In the genomic region with DNA sequence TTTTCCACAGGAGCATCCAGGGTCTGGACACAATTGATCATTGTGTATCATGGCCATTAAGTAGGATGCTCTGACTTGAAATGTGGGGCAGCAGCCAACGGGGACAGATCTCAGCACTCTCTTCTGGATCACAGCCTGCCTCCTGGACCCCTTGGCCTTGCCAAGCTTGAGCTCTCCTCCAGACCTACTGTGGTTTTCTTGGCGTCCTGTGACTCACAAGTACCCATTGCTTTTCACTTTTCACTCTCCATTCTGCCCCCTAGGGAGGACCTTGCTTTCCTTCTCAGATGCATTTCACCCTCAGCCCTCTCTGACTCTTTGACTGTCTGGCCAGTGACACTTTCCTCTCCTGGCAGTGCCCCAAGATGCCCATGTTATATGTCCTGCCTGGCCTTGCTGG, we compare ENCODE assay signal across 29 cellular contexts.
DNase-seq lines count a peak whose midpoint lies in the region; ATAC-seq and TF ChIP-seq lines count a peak whose summit lies in the region.
"Had no signal": no experiment of that assay in that cellular context is flagged by ENCODE, and none has a peak within 500 bp of the region (broad histone marks: within the 10 kb centered on the region; RNA-seq: fewer than 3 reads in every experiment).

No MANE protein-coding gene starts in this region.

- in situ Hi-C loops in GM23248 (cut with MboI) = no loop called here
- in situ Hi-C loops in gastrocnemius medialis (cut with MboI; ENCODE audit: low sequenced_read_pairs in 4 of 4) = no loop called here

- BruUV-seq in PC-3 (replicated peaks; lab: Mats Ljungman, UMichigan) = no TSS peak

- H3K9me3 ChIP-seq in GM23248 (ENCODE audit: low read depth) (no peaks in the 10 kb centered on the region), PC-3 (ENCODE audit: low read length) (no peaks in the 10 kb centered on the region), left lung (no peaks in the 10 kb centered on the region), gastrocnemius medialis (no peaks in the 10 kb centered on the region)
- H3K9me3 ChIP-seq: A549, BE2C, esophagus squamous epithelium, prostate gland, right lobe of liver, stomach, thyroid gland had no signal

- peak overlapping the region; percentile 31 for H3K27ac ChIP-seq in GM23248
- H3K27ac ChIP-seq in PC-3 (ENCODE audit: low read length) = no peak overlapping the region
- H3K27ac ChIP-seq in left lung = no peak overlapping the region
- H3K27ac ChIP-seq in gastrocnemius medialis = no peak overlapping the region
- H3K27ac ChIP-seq: A549, esophagus squamous epithelium, hepatocyte, prostate gland, right lobe of liver, stomach, thyroid gland had no signal

- H3K36me3 ChIP-seq in GM23248 (ENCODE audit: low read depth) = no peaks in the 10 kb centered on the region
- no peaks in the 10 kb centered on the region for H3K36me3 ChIP-seq in PC-3 (ENCODE audit: low read depth, low read length)
- H3K36me3 ChIP-seq in left lung = no peaks in the 10 kb centered on the region
- H3K36me3 ChIP-seq in gastrocnemius medialis = no peaks in the 10 kb centered on the region
- H3K36me3 ChIP-seq: BE2C, esophagus squamous epithelium, prostate gland, right lobe of liver, stomach, thyroid gland had no signal

- POLR2A ChIA-PET in PC-3 (lab: Charles Lee; ENCODE audit: unreplicated experiment) = no interaction called here

- H3K4me1 ChIP-seq in GM23248 (ENCODE audit: insufficient read depth) (peaks cover 31% of the 10 kb centered on the region), PC-3 (ENCODE audit: insufficient read depth, low read length) (no peaks in the 10 kb centered on the region), left lung (no peaks in the 10 kb centered on the region), gastrocnemius medialis (no peaks in the 10 kb centered on the region)
- H3K4me1 ChIP-seq: A549, BE2C, esophagus squamous epithelium, prostate gland, right lobe of liver, stomach, thyroid gland had no signal

- ATAC-seq in PC-3 (no peak; the same call in 1 of the 2 replicates), left lung (no peak), gastrocnemius medialis (no peak)
- ATAC-seq: A549; activated naive CD8-positive, alpha-beta T cell treated with anti-CD3 and anti-CD28 coated beads, Interleukin-2, amount 50 U/mL, for 24 hours; activated T-cell treated with anti-CD3 and anti-CD28 coated beads, Interleukin-2, amount 50 U/mL, for 4 hours; CD8-positive, alpha-beta T cell; naive thymus-derived CD8-positive, alpha-beta T cell; right lobe of liver had no signal

- H3K27me3 ChIP-seq in GM23248 (replicated peaks; ENCODE audit: insufficient read depth) = no peaks in the 10 kb centered on the region
- no peaks in the 10 kb centered on the region for H3K27me3 ChIP-seq in PC-3 (ENCODE audit: low read length)
- H3K27me3 ChIP-seq in left lung = peaks cover 0 to 5% of the 10 kb centered on the region in 2 donors
- no peaks in the 10 kb centered on the region for H3K27me3 ChIP-seq in gastrocnemius medialis
- H3K27me3 ChIP-seq: BE2C, right lobe of liver, thyroid gland had no signal

- intact Hi-C loops in PC-3 (cut with micrococcal nuclease) = no loop called here
- intact Hi-C loops in left lung (cut with DNase I) = no loop called here
- intact Hi-C loops in gastrocnemius medialis (cut with DNase I; ENCODE audit: low total_unique reads) = no loop called here

- no peak for TF ChIP-seq POLR2A in gastrocnemius medialis (IDR thresholded peaks at IDR 0.05)

- no peaks in the 10 kb centered on the region for H3K9me2 ChIP-seq in GM23248 (ENCODE audit: insufficient read depth)
- H3K9me2 ChIP-seq in PC-3 (replicated peaks; ENCODE audit: low read length) = no peaks in the 10 kb centered on the region

- H3K9ac ChIP-seq in GM23248 (no peak overlapping the region), PC-3 (ENCODE audit: low read length) (no peak overlapping the region)

- CTCF ChIA-PET in PC-3 (lab: Charles Lee) = interaction anchor here (0.6 kb wide), 1 partner anchor 8 kb away, joined by 10 read pairs; no protein-coding TSS in a partner anchor

- peak overlapping the region; percentile 8 for H3K4me2 ChIP-seq in GM23248 (ENCODE audit: unreplicated experiment)
- H3K4me2 ChIP-seq in PC-3 (ENCODE audit: low read length) = no peak overlapping the region
- H3K4me2 ChIP-seq: A549, hepatocyte had no signal

- WGBS in GM23248 (ENCODE audit: low coverage in 1 of 2, low lambda C conversion rate in 2 of 2, missing lambda C conversion rate in 2 of 2), 2 experiments = 20 to 26% methylated on average over 2 of the region's 2 CpGs

- peaks cover 16% of the 10 kb centered on the region; the same call in 1 of the 2 replicates for H3F3A ChIP-seq in GM23248 (ENCODE audit: insufficient read depth)
- no peaks in the 10 kb centered on the region for H3F3A ChIP-seq in PC-3 (ENCODE audit: low read length, unreplicated experiment)

- H2AFZ ChIP-seq in GM23248 (0 out of 2 replicates have a peak overlapping the region, but pooled peaks have one; percentile 24), PC-3 (ENCODE audit: low read length) (no peak overlapping the region)
- H2AFZ ChIP-seq: hepatocyte had no signal

- H4K20me1 ChIP-seq in GM23248 (ENCODE audit: insufficient read depth) (no peaks in the 10 kb centered on the region), PC-3 (ENCODE audit: low read length) (no peaks in the 10 kb centered on the region)

- peak; percentile 86 for DNase-seq in AG10803 (ENCODE audit: low read depth)
- peak; percentile 75 for DNase-seq in GM23248
- peak; percentile 35 for DNase-seq in PC-3
- DNase-seq in fibroblast of mammary gland (ENCODE audit: low read depth) = peak; percentile 72
- DNase-seq in LoVo (ENCODE audit: low spot score) = no peak
- no peak for DNase-seq in left lung
- no peak for DNase-seq in activated CD4-positive, alpha-beta T cell treated with anti-CD3 and anti-CD28 coated beads, Interleukin-2, amount 50 U/mL, for 4 hours
- DNase-seq in gastrocnemius medialis = no peak
- DNase-seq: activated B cell treated with CpG ODN at 0.5 μM for 24 hours; activated CD4-positive, alpha-beta T cell treated with anti-CD3 and anti-CD28 coated beads, Interleukin-2, amount 50 U/mL, for 1 hour; activated gamma-delta T cell treated with Interleukin-2 at 50 U/mL for 16 hours; activated naive CD8-positive, alpha-beta T cell treated with anti-CD3 and anti-CD28 coated beads, Interleukin-2, amount 50 U/mL, for 24 hours; activated T-cell treated with anti-CD3 and anti-CD28 coated beads, Interleukin-2, amount 50 U/mL, for 4 hours; BE2C; CD8-positive, alpha-beta T cell; esophagus squamous epithelium; HFFc6; KG1; MV-4-11; naive thymus-derived CD8-positive, alpha-beta T cell; NCI-H146; nucleus accumbens; right lobe of liver; stomach; thyroid gland had no signal

- H3K4me3 ChIP-seq in AG10803 (ENCODE audit: low read length) (no peak overlapping the region), GM23248 (no peak overlapping the region), PC-3 (ENCODE audit: low read length) (no peak overlapping the region), fibroblast of mammary gland (ENCODE audit: control insufficient read depth, low read depth, low read length) (no peak overlapping the region), left lung (no peak overlapping the region), gastrocnemius medialis (no peak overlapping the region)
- H3K4me3 ChIP-seq: A549, esophagus squamous epithelium, hepatocyte, lung, prostate gland, right lobe of liver, stomach, thyroid gland had no signal

- H3K79me2 ChIP-seq in GM23248 (ENCODE audit: insufficient read depth) = no peaks in the 10 kb centered on the region
- no peaks in the 10 kb centered on the region for H3K79me2 ChIP-seq in PC-3 (ENCODE audit: low read length)
- H3K79me2 ChIP-seq: hepatocyte had no signal

- peak; percentile 52 for TF ChIP-seq CTCF in AG10803 (conservative IDR thresholded peaks at IDR 0.05; ENCODE audit: low read length)
- TF ChIP-seq CTCF in PC-3 (conservative IDR thresholded peaks at IDR 0.05; ENCODE audit: low read depth, low read length) = peak; percentile 33; the same call in 1 of the 2 replicates
- TF ChIP-seq CTCF in fibroblast of mammary gland (conservative IDR thresholded peaks at IDR 0.05; ENCODE audit: control insufficient read depth, insufficient read depth, low read depth, low read length) = peak; percentile 21
- no peak for TF ChIP-seq CTCF in left lung (IDR thresholded peaks at IDR 0.05)
- no peak for TF ChIP-seq CTCF in gastrocnemius medialis (IDR thresholded peaks at IDR 0.05 in 4 of 5, conservative IDR thresholded peaks at IDR 0.05 in 1 of 5)

Comparison
In these comparisons a context has a peak if more than half of its experiments do, and no peak if none do; other contexts are left out.
1. DNase-seq: peak in AG10803 (single experiment), GM23248 (single experiment), PC-3 (single experiment) and fibroblast of mammary gland (single experiment); none in LoVo (single experiment), left lung (0 of 2), activated CD4-positive, alpha-beta T cell treated with anti-CD3 and anti-CD28 coated beads, Interleukin-2, amount 50 U/mL, for 4 hours (0 of 2) and gastrocnemius medialis (0 of 2).
2. CTCF ChIP-seq: peak in AG10803 (single experiment), PC-3 (single experiment) and fibroblast of mammary gland (single experiment); none in left lung (0 of 2) and gastrocnemius medialis (0 of 5).